8 cellular contexts compared by ENCODE assay signal in genomic region chr6:36386495-36387439, GRCh38. TPM values are rescaled to one million over a fixed set of nuclear protein-coding genes. Genes with fewer than 3 reads are reported as not detected.
DNase-seq lines count a peak whose midpoint lies in the region; ATAC-seq, FAIRE-seq and TF ChIP-seq lines count a peak whose summit lies in the region.

No MANE protein-coding gene starts in this region.

- peaks cover 4% of the 10 kb centered on the region; the same call in 1 of the 2 replicates for H3K9me3 ChIP-seq in AG04450 (ENCODE audit: control insufficient read depth, insufficient read depth, low read length)
- no peaks in the 10 kb centered on the region for H3K9me3 ChIP-seq in SJCRH30 (replicated peaks)
- no peaks in the 10 kb centered on the region for H3K9me3 ChIP-seq in kidney (ENCODE audit: control insufficient read depth in 1 of 2, low read length in 2 of 2)
- no peaks in the 10 kb centered on the region for H3K9me3 ChIP-seq in spleen

- CTCF ChIA-PET in AG04450 (lab: Charles Lee): interaction anchor here (0.6 to 1.2 kb wide), 5 partner anchors 10 to 85 kb away, joined by 3 to 5 read pairs (median 3); no protein-coding TSS in a partner anchor

- H3K36me3 ChIP-seq in SJCRH30 (no peaks in the 10 kb centered on the region), kidney (ENCODE audit: control insufficient read depth in 1 of 2, insufficient read depth in 2 of 2, low read length in 2 of 2) (no peaks in the 10 kb centered on the region), spleen (peaks cover 0 to 6% (median 0%) of the 10 kb centered on the region in 6 donors)

- H3K4me1 ChIP-seq in SJCRH30: no peaks in the 10 kb centered on the region
- peaks cover 0 to 10% of the 10 kb centered on the region in 2 donors for H3K4me1 ChIP-seq in kidney (ENCODE audit: control insufficient read depth in 1 of 2, insufficient read depth in 1 of 2, low read depth in 1 of 2, low read length in 2 of 2)
- peaks cover 4 to 30% (median 25%) of the 10 kb centered on the region in 6 donors for H3K4me1 ChIP-seq in spleen

- peaks cover 35% of the 10 kb centered on the region for H3K27me3 ChIP-seq in AG04450 (ENCODE audit: control insufficient read depth, insufficient read depth, low read length)
- no peaks in the 10 kb centered on the region for H3K27me3 ChIP-seq in SJCRH30
- peaks cover 0 to 33% (median 6%) of the 10 kb centered on the region in 7 donors for H3K27me3 ChIP-seq in spleen (replicated peaks in 1 of 7)

- intact Hi-C loops in kidney (cut with DNase I): no loop called here
- intact Hi-C loops in spleen (cut with DNase I; ENCODE audit: low total_unique reads): no loop called here

- POLR2A ChIA-PET in AG04450 (lab: Yijun Ruan, JAX): no interaction called here

- H3K4me3 ChIP-seq in AG04450 (ENCODE audit: low read depth, low read length) (peak overlapping the region; percentile 67), SJCRH30 (peak overlapping the region; percentile 41), kidney (ENCODE audit: low read length in 2 of 2) (peak overlapping the region; percentile 82 to 83), spleen (peak overlapping the region; percentile 55 to 87 (median 66))

- WGBS in spleen, 5 donors: 1 to 4% (median 2%) methylated on average over 33 of the region's 33 CpGs

- in situ Hi-C loops in GM13977 (cut with MboI; ENCODE audit: low pct_unique_long_range_greater_than_20kb, low sequenced_read_pairs, unreplicated experiment): no loop called here

- peak overlapping the region; percentile 21 for H3K27ac ChIP-seq in AG04450 (ENCODE audit: low read depth, low read length)
- no peak overlapping the region for H3K27ac ChIP-seq in SJCRH30
- H3K27ac ChIP-seq in kidney (ENCODE audit: low read depth in 2 of 2, low read length in 2 of 2): no peak overlapping the region
- peak overlapping the region; percentile 35 to 83 (median 66) for H3K27ac ChIP-seq in spleen

- peak; percentile 4 for DNase-seq in AG04450 (ENCODE audit: low read depth, low spot score)
- peak; percentile 63 for DNase-seq in GM13977 (ENCODE audit: low spot score)
- peak in 1 of 2 experiments; percentile 37 for DNase-seq in SJCRH30
- DNase-seq in central memory CD4-positive, alpha-beta T cell: peak; percentile 17
- DNase-seq in kidney: no peak
- DNase-seq in spleen: no peak
- DNase-seq in putamen (ENCODE audit: low spot score): no peak

- no peak for FAIRE-seq in kidney (lab: Jason Lieb, UNC)

- peak overlapping the region; percentile 42 to 77 for H3K9ac ChIP-seq in kidney (ENCODE audit: low read length in 2 of 2)

- no peak for ATAC-seq in GM18505 (IDR thresholded peaks at IDR 0.05; ENCODE audit: unreplicated experiment)

- TF ChIP-seq POLR2A in spleen (IDR thresholded peaks at IDR 0.05): no peak
- no peak for TF ChIP-seq POLR2A in GM18505 (IDR thresholded peaks at IDR 0.05; ENCODE audit: borderline replicate concordance, extremely low read depth, insufficient read depth, insufficient read length)

- peak; percentile 31 for TF ChIP-seq CTCF in AG04450 (IDR thresholded peaks at IDR 0.05; ENCODE audit: low read depth, low read length)
- TF ChIP-seq CTCF in GM13977 (IDR thresholded peaks at IDR 0.05; ENCODE audit: extremely low read depth, insufficient read depth, missing control alignments): no peak
- no peak for TF ChIP-seq CTCF in kidney (IDR thresholded peaks at IDR 0.05; ENCODE audit: borderline replicate concordance, extremely low read depth, insufficient read depth)
- TF ChIP-seq CTCF in spleen (IDR thresholded peaks at IDR 0.05 in 8 of 11, conservative IDR thresholded peaks at IDR 0.05 in 3 of 11): no peak

RNA-seq across cellular contexts. Expression of gene ETV7, which starts 0.7 kb away (rescaled TPM):
- polyA plus RNA-seq in AG04450 (2011; rRNA removed) (0.41 and 0.81 TPM in 2 replicates), kidney (ENCODE audit: insufficient read depth, low read depth, low replicate concordance) (0.99 TPM), spleen (1 to 10 TPM; 1.6 to 4.5 (median 2.1) TPM)
- 0.56 and 0.78 TPM in 2 replicates for polyA minus RNA-seq in AG04450 (2011; rRNA and poly(A)+ RNA removed)
- not detected in 2 replicates for total RNA-seq in SJCRH30 (2014; rRNA removed; shearing (Covaris generic))
- total RNA-seq in kidney (4.6 TPM), spleen (1 to 10 TPM in 6 of 7 donors, under 1 TPM in 1; 0.51 to 3.2 (median 1.9) TPM)

RNA-seq across cellular contexts. Expression of gene BNIP5, which starts 50.1 kb away (rescaled TPM):
- polyA plus RNA-seq in AG04450 (2011; rRNA removed) (not detected in 2 replicates), kidney (ENCODE audit: insufficient read depth, low read depth, low replicate concordance) (not detected), spleen (under 1 TPM in 1 of 3 donors, not detected in 2; 0.05 TPM)
- not detected in 2 replicates for polyA minus RNA-seq in AG04450 (2011; rRNA and poly(A)+ RNA removed)
- total RNA-seq in SJCRH30 (2014; rRNA removed; shearing (Covaris generic)): 0.04 TPM in 1 of 2 replicates, not detected in the other
- total RNA-seq in kidney (0.44 TPM), spleen (not detected)

RNA-seq across cellular contexts. Expression of gene PXT1, which starts 55.9 kb away (rescaled TPM):
- not detected in 2 replicates for polyA plus RNA-seq in AG04450 (2011; rRNA removed)
- polyA minus RNA-seq in AG04450 (2011; rRNA and poly(A)+ RNA removed): not detected in 2 replicates
- total RNA-seq in SJCRH30 (2014; rRNA removed; shearing (Covaris generic)): 0.08 TPM in 1 of 2 replicates, not detected in the other
- total RNA-seq in kidney: 0.13 TPM
- polyA plus RNA-seq in kidney (ENCODE audit: insufficient read depth, low read depth, low replicate concordance): not detected
- total RNA-seq in spleen: under 1 TPM in 1 of 7 donors, not detected in 6; 0.49 TPM
- not detected for polyA plus RNA-seq in spleen

RNA-seq across cellular contexts. Expression of gene KCTD20, which starts 56.0 kb away (rescaled TPM):
- 77.1 and 93.3 TPM in 2 replicates for polyA plus RNA-seq in AG04450 (2011; rRNA removed)
- polyA minus RNA-seq in AG04450 (2011; rRNA and poly(A)+ RNA removed): 68.0 and 87.3 TPM in 2 replicates
- total RNA-seq in SJCRH30 (2014; rRNA removed; shearing (Covaris generic)): 61.6 and 64.1 TPM in 2 replicates
- total RNA-seq in kidney: 35.6 TPM
- polyA plus RNA-seq in kidney (ENCODE audit: insufficient read depth, low read depth, low replicate concordance): 11.5 TPM
- total RNA-seq in spleen: 10 to 100 TPM; 45.5 to 65.9 (median 61.9) TPM
- 10 to 100 TPM; 12.8 to 26.6 (median 14.5) TPM for polyA plus RNA-seq in spleen

Comparison
In these comparisons a context has a peak if more than half of its experiments do, and no peak if none do; other contexts are left out.
1. DNase-seq: peak in AG04450 (single experiment), GM13977 (single experiment) and central memory CD4-positive, alpha-beta T cell (single experiment); none in kidney (single experiment), spleen (single experiment) and putamen (single experiment).
2. H3K27ac ChIP-seq: peak in AG04450 (single experiment) and spleen (8 of 8); none in SJCRH30 (single experiment) and kidney (0 of 2).
3. Peak in every context shown above with its lines, with median percentiles within 50 percentile points of each other: H3K4me3 ChIP-seq.